Comparison of ENCODE assay signal across 1 cellular context in the genomic region with DNA sequence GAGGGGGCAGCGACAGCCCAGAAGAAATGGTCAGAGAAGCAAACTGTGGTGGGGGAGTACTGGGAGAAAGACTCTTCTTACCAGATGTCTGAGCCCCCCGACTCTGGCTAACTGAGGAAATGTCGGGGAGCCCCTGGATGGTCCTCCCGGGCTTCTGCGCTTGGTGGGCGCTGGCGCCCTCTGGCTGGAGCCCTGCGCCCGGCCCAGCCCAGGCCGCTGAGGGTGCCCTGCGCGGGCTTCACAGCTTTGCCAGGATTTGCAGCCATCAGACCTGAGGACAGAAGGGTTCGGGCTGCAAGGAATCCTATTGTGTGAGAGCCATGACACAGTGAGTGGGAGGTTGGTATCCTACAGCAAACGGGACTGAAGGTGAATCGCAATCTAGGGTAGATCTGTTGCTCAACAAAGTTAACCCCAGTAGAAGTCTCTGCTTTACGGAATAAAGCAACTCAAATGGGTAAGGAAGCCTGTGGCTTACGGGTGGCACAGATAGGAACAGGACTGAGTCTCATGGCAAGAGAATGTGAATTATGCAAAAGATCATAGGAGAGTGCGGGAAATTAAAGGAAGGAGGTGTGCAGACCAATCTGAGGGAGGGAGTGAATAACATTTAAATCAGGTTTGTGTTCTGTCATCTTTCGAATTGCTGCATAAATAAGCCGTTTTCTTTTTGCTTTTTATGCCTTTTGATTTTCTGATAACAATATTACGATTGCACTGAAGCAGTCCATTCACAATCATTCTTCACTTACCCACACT.
TF ChIP-seq lines count a peak whose summit lies in the region.

No MANE protein-coding gene starts in this region.

TF ChIP-seq in K562, 482 proteins besides CTCF, POLR2A, EP300 and RAD21 (continued from another document):
- no peak for TF ChIP-seq TAF15 (IDR thresholded peaks at IDR 0.05; ENCODE audit: low read depth, low read length)
- TF ChIP-seq, protein P1, sequence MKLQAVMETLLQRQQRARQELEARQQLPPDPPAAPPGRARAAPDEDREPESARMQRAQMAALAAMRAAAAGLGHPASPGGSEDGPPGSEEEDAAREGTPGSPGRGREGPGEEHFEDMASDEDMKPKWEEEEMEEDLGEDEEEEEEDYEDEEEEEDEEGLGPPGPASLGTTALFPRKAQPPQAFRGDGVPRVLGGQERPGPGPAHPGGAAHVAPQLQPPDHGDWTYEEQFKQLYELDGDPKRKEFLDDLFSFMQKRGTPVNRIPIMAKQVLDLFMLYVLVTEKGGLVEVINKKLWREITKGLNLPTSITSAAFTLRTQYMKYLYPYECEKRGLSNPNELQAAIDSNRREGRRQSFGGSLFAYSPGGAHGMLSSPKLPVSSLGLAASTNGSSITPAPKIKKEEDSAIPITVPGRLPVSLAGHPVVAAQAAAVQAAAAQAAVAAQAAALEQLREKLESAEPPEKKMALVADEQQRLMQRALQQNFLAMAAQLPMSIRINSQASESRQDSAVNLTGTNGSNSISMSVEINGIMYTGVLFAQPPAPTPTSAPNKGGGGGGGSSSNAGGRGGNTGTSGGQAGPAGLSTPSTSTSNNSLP (IDR thresholded peaks at IDR 0.05; ENCODE audit: borderline replicate concordance, low read depth, low read length): no peak
- TF ChIP-seq CBX1 (IDR thresholded peaks at IDR 0.05; ENCODE audit: low read depth): no peak
- no peak for TF ChIP-seq TCF7 (IDR thresholded peaks at IDR 0.05; ENCODE audit: borderline replicate concordance)
